In the genomic region with DNA sequence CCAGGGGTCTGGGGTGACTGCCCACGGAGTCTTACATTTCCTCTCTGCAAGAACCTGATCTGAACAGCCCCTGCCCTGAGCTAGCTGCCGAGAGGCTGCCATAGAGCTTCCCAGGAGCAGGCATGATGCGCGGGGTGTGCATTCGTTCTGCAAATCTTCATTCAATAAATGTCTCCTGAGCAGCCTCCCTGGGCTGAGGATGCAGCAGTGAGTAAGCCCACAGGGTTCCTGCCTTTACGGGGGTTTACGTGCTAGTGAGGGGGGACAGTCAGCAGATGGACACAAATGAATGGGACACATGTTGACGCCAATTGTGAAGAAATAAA, we compare ENCODE assay signal across 8 cellular contexts. TPM values are rescaled to one million over a fixed set of nuclear protein-coding genes. Genes with fewer than 3 reads are reported as not detected.
"Had no signal": no experiment of that assay in that cellular context is flagged by ENCODE, and none has a peak within 500 bp of the region (broad histone marks: within the 10 kb centered on the region; RNA-seq: fewer than 3 reads in every experiment).

No MANE protein-coding gene starts in this region.

- ATAC-seq: HCT116 had no signal

- H3K36me3 ChIP-seq: HAP-1 had no signal

- H3K27ac Mint-ChIP-seq: HFFc6 had no signal

- H3K4me3 Mint-ChIP-seq: HFFc6 had no signal

- H3K4me3 ChIP-seq: GM23248, HAP-1 had no signal

- H3K9me3 ChIP-seq: HAP-1 had no signal

- DNase-seq: GM23248, GOT3, HFFc6, IMR-90 had no signal

- H2AFZ ChIP-seq: GM23248 had no signal

- H3K4me1 ChIP-seq: HAP-1 had no signal

- H3K9ac ChIP-seq: GM23248 had no signal

- H3K27ac ChIP-seq: GM23248 had no signal

- H3K9me3 Mint-ChIP-seq: HFFc6 had no signal

RNA-seq across cellular contexts. Expression of a gene that starts 1.6 kb away (rescaled TPM):
- total RNA-seq: GM23248, H4, HFFc6, HT-29, IMR-90 had no signal
- polyA plus RNA-seq: GM23248, IMR-90 had no signal

RNA-seq across cellular contexts. Expression of a gene that starts 19.9 kb away (rescaled TPM):
- total RNA-seq: GM23248, H4, HFFc6, IMR-90 had no signal
- polyA plus RNA-seq: GM23248, IMR-90 had no signal
